Comparison of ENCODE assay signal across 1 cellular context in genomic region chr1:203444077-203444683, GRCh38.
TF ChIP-seq lines count a peak whose summit lies in the region.

No MANE protein-coding gene starts in this region.

TF ChIP-seq in GM23338, 12 proteins besides CTCF, POLR2A, EP300 and RAD21 (continued from another document):
- no peak for TF ChIP-seq ZNF114 (CRISPR knock-in tag; IDR thresholded peaks at IDR 0.05)
- no peak for TF ChIP-seq ZNF331 (CRISPR knock-in tag; IDR thresholded peaks at IDR 0.05; ENCODE audit: low read depth)
- no peak for TF ChIP-seq STAT1 (IDR thresholded peaks at IDR 0.05; ENCODE audit: unreplicated experiment)
- TF ChIP-seq EZH2phosphoT487 (IDR thresholded peaks at IDR 0.05; ENCODE audit: unreplicated experiment) = no peak
- no peak for TF ChIP-seq CREB1 (CRISPR knock-in tag; IDR thresholded peaks at IDR 0.05; ENCODE audit: low read depth)
- TF ChIP-seq ZNF462 (CRISPR knock-in tag; IDR thresholded peaks at IDR 0.05) = no peak
- no peak for TF ChIP-seq NANOG (IDR thresholded peaks at IDR 0.05; ENCODE audit: borderline replicate concordance)
- no peak for TF ChIP-seq JUNB (IDR thresholded peaks at IDR 0.05; ENCODE audit: unreplicated experiment)
